ENCODE assay signal across 22 cellular contexts in the genomic region with DNA sequence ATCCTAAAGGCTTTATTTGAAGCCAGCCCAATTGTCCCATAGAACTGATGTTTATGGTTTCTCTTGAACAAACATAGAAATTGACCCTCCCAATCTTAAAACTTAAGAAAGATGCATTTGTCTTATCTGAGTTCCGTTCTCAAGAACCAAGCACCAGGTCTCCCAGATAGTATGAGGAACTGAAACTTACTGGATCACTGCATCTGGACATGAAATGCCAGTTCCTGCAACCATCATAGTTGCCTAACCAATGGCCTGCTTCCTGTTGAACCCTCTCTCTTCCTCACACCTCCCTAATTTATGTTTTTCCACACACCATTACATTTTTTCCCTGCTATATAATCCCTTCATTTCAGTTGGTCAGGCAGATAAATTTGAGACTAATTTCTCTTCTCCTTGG.
"Had no signal": no experiment of that assay in that cellular context is flagged by ENCODE, and none has a peak within 500 bp of the region (broad histone marks: within the 10 kb centered on the region; RNA-seq: fewer than 3 reads in every experiment).

No MANE protein-coding gene starts in this region.

- H3K27ac ChIP-seq: SJCRH30 had no signal

- H3K27me3 ChIP-seq: SJCRH30 had no signal

- H3K4me1 ChIP-seq: SJCRH30 had no signal

- H3K4me3 ChIP-seq: SJCRH30 had no signal

- H3K9me3 ChIP-seq: SJCRH30 had no signal

- ATAC-seq: Panc1, PC-3, Right ventricle myocardium inferior, SK-N-SH treated with all-trans-retinoic acid at 6 μM for 48 hours, T-cell had no signal

- DNase-seq: KBM-7, NCI-H1048, NCI-H1105, NCI-H1417, NCI-H1436 treated with DMSO at 0.1 percent for 48 hours, NCI-H1694, NCI-H187 treated with DMSO at 0.1 percent for 48 hours, NCI-H2029 treated with DMSO at 0.1 percent for 48 hours, NCI-H2227 treated with DMSO at 0.1 percent for 48 hours, NCI-H446, NCI-H510A, NCI-H524 treated with DMSO at 0.1 percent for 48 hours, NCI-H69, NCI-H774, PC-3, SHP77 treated with DMSO at 0.1 percent for 48 hours, SJCRH30, SW 1271, T-cell had no signal

- H3K36me3 ChIP-seq: SJCRH30 had no signal
